In genomic region chr2:203019142-203019541, GRCh38 we compare ENCODE assay signal across 13 cellular contexts. TPM values are rescaled to one million over a fixed set of nuclear protein-coding genes. Genes with fewer than 3 reads are reported as not detected.
DNase-seq lines count a peak whose midpoint lies in the region; ATAC-seq, FAIRE-seq and TF ChIP-seq lines count a peak whose summit lies in the region.
"Had no signal": no experiment of that assay in that cellular context is flagged by ENCODE, and none has a peak within 500 bp of the region (broad histone marks: within the 10 kb centered on the region; RNA-seq: fewer than 3 reads in every experiment).

No MANE protein-coding gene starts in this region.

- TF ChIP-seq RAD21 in HepG2 (CRISPR knock-in tag; IDR thresholded peaks at IDR 0.05), result no peak

- peak overlapping the region in 1 of 3 experiments; percentile 50; a peak in 2 of 6 replicates for H3K4me3 ChIP-seq in HepG2 (replicated peaks in 1 of 3; ENCODE audit: insufficient read depth in 1 of 3, low read depth in 2 of 3, low read length in 3 of 3)
- H3K4me3 ChIP-seq in right lobe of liver, result peak overlapping the region in 1 of 3 donors; percentile 23
- H3K4me3 ChIP-seq in duodenal mucosa (ENCODE audit: low read depth in 1 of 2, low read length in 2 of 2), result peak overlapping the region; percentile 38 to 66

- peaks cover 41% of the 10 kb centered on the region for H3K4me1 Mint-ChIP-seq in nephron progenitor cell
- peaks cover 10 to 22% of the 10 kb centered on the region in 2 donors for H3K4me1 Mint-ChIP-seq in stimulated activated naive B cell treated with anti-CD40 and anti-IgM and Interleukin-4, amounts not matched to agents 10 μg/mL and 1 μg/mL and 100 μg/mL, for 72 hours
- peaks cover 25% of the 10 kb centered on the region for H3K4me1 Mint-ChIP-seq in stimulated activated memory B cell treated with anti-CD40 and anti-IgM and Interleukin-4, amounts not matched to agents 10 μg/mL and 1 μg/mL and 100 μg/mL, for 72 hours

- no peaks in the 10 kb centered on the region for H3K27me3 Mint-ChIP-seq in nephron progenitor cell (ENCODE audit: low read depth, poor library complexity)
- H3K27me3 Mint-ChIP-seq in stimulated activated naive B cell treated with anti-CD40 and anti-IgM and Interleukin-4, amounts not matched to agents 10 μg/mL and 1 μg/mL and 100 μg/mL, for 72 hours, result no peaks in the 10 kb centered on the region
- H3K27me3 Mint-ChIP-seq in stimulated activated memory B cell treated with anti-CD40 and anti-IgM and Interleukin-4, amounts not matched to agents 10 μg/mL and 1 μg/mL and 100 μg/mL, for 72 hours, result no peaks in the 10 kb centered on the region
- H3K27me3 Mint-ChIP-seq: B cell, naive B cell had no signal

- H4K20me1 ChIP-seq in HepG2 (ENCODE audit: insufficient read depth, low read length), result no peaks in the 10 kb centered on the region

- H3K4me1 ChIP-seq in HepG2 (ENCODE audit: insufficient read depth, low read length) (peaks cover 42% of the 10 kb centered on the region), right lobe of liver (peaks cover 0 to 36% (median 9%) of the 10 kb centered on the region in 4 donors), duodenal mucosa (ENCODE audit: control insufficient read depth in 1 of 2, insufficient read depth in 2 of 2, low read length in 2 of 2) (peaks cover 20 to 25% of the 10 kb centered on the region in 2 donors)

- FAIRE-seq in HepG2 (lab: Jason Lieb, UNC), result no peak

- peak overlapping the region; percentile 86 for H3K4me2 ChIP-seq in HepG2 (ENCODE audit: low read depth, low read length)

- H3K9me3 ChIP-seq in HepG2 (ENCODE audit: low read length), result no peaks in the 10 kb centered on the region
- no peaks in the 10 kb centered on the region for H3K9me3 ChIP-seq in right lobe of liver
- no peaks in the 10 kb centered on the region for H3K9me3 ChIP-seq in duodenal mucosa (ENCODE audit: control insufficient read depth in 1 of 2, low read length in 2 of 2)

- CTCF ChIA-PET in HepG2 (lab: Yijun Ruan, JAX; ENCODE audit: low intra/inter-chr PET ratio, low total read pairs), result no interaction called here

- POLR2A ChIA-PET in HepG2 (lab: Yijun Ruan, JAX), result no interaction called here

- ATAC-seq in HepG2 (no peak), right lobe of liver (no peak)
- ATAC-seq in stimulated activated naive B cell treated with anti-CD40 and anti-IgM and Interleukin-4, amounts not matched to agents 10 μg/mL and 1 μg/mL and 100 μg/mL, for 72 hours (replicated peaks), result no peak
- no peak for ATAC-seq in stimulated activated memory B cell treated with anti-CD40 and anti-IgM and Interleukin-4, amounts not matched to agents 10 μg/mL and 1 μg/mL and 100 μg/mL, for 72 hours

- DNase-seq in HepG2 (ENCODE audit: low spot score) (no peak), right lobe of liver (no peak), nephron progenitor cell (no peak), SHP77 treated with DMSO at 0.1 percent for 48 hours (lab: John Stamatoyannopoulos, UW) (no peak)
- DNase-seq in activated CD4-positive, alpha-beta T cell treated with anti-CD3 and anti-CD28 coated beads, Interleukin-2, amount 50 U/mL, for 1 hour, result no peak
- no peak for DNase-seq in stimulated activated naive B cell treated with anti-CD40 and anti-IgM and Interleukin-4, amounts not matched to agents 10 μg/mL and 1 μg/mL and 100 μg/mL, for 72 hours
- DNase-seq: cerebellar nuclear complex; H7; naive B cell; stimulated activated CD4-positive, alpha-beta T cell treated with anti-CD3 and anti-CD28 coated beads, Interleukin-4, amount 100 ng/mL, for 24 hours had no signal

- H3K27ac ChIP-seq in HepG2 (ENCODE audit: extremely low read length, insufficient read depth, low read length) (peak overlapping the region; percentile 55), right lobe of liver (peak overlapping the region in 1 of 3 donors; percentile 20), duodenal mucosa (ENCODE audit: low read depth, low read length) (no peak overlapping the region)

- no peaks in the 10 kb centered on the region; a peak in 1 of 5 replicates for H3K36me3 ChIP-seq in HepG2 (replicated peaks in 1 of 2; ENCODE audit: control insufficient read depth in 1 of 2, insufficient read depth in 2 of 2, low read length in 2 of 2)
- no peaks in the 10 kb centered on the region for H3K36me3 ChIP-seq in right lobe of liver
- no peaks in the 10 kb centered on the region for H3K36me3 ChIP-seq in duodenal mucosa (ENCODE audit: control insufficient read depth in 1 of 2, insufficient read depth in 2 of 2, low read length in 2 of 2)

- H3K9ac ChIP-seq in HepG2 (ENCODE audit: insufficient read depth, low read depth, low read length) (peak overlapping the region; percentile 56; the same call in 1 of the 2 replicates), duodenal mucosa (ENCODE audit: low read depth in 1 of 2, low read length in 2 of 2) (peak overlapping the region; percentile 42 to 44)

- H3K4me3 Mint-ChIP-seq in nephron progenitor cell, result peak overlapping the region; percentile 77
- no peak overlapping the region for H3K4me3 Mint-ChIP-seq in stimulated activated naive B cell treated with anti-CD40 and anti-IgM and Interleukin-4, amounts not matched to agents 10 μg/mL and 1 μg/mL and 100 μg/mL, for 72 hours
- H3K4me3 Mint-ChIP-seq in stimulated activated memory B cell treated with anti-CD40 and anti-IgM and Interleukin-4, amounts not matched to agents 10 μg/mL and 1 μg/mL and 100 μg/mL, for 72 hours, result no peak overlapping the region
- H3K4me3 Mint-ChIP-seq: B cell had no signal

- in situ Hi-C loops in HepG2 (cut with HindIII; ENCODE audit: extremely low pct_ligation_motif_present, low pct_unique_long_range_greater_than_20kb), result no loop called here

- intact Hi-C loops in HepG2 (cut with micrococcal nuclease; ENCODE audit: unreplicated experiment) (loop anchor here (5.0 to 10.0 kb wide), 2 partner anchors 43 to 384 kb away; partner anchors contain the start of gene FAM117B), right lobe of liver (cut with DNase I) (no loop called here)

- H3K36me3 Mint-ChIP-seq in nephron progenitor cell (ENCODE audit: low read depth), result peaks cover 6% of the 10 kb centered on the region
- peaks cover 10 to 13% of the 10 kb centered on the region in 2 donors for H3K36me3 Mint-ChIP-seq in stimulated activated naive B cell treated with anti-CD40 and anti-IgM and Interleukin-4, amounts not matched to agents 10 μg/mL and 1 μg/mL and 100 μg/mL, for 72 hours
- peaks cover 13% of the 10 kb centered on the region for H3K36me3 Mint-ChIP-seq in stimulated activated memory B cell treated with anti-CD40 and anti-IgM and Interleukin-4, amounts not matched to agents 10 μg/mL and 1 μg/mL and 100 μg/mL, for 72 hours
- H3K36me3 Mint-ChIP-seq: naive B cell had no signal

- no TSS peak for BruUV-seq in HepG2 (replicated peaks; lab: Mats Ljungman, UMichigan)

- H3K79me2 ChIP-seq in HepG2 (ENCODE audit: insufficient read depth, low read length), result peaks cover 46% of the 10 kb centered on the region

- no peak overlapping the region for H3K27ac Mint-ChIP-seq in nephron progenitor cell
- H3K27ac Mint-ChIP-seq in stimulated activated naive B cell treated with anti-CD40 and anti-IgM and Interleukin-4, amounts not matched to agents 10 μg/mL and 1 μg/mL and 100 μg/mL, for 72 hours, result no peak overlapping the region
- H3K27ac Mint-ChIP-seq in stimulated activated memory B cell treated with anti-CD40 and anti-IgM and Interleukin-4, amounts not matched to agents 10 μg/mL and 1 μg/mL and 100 μg/mL, for 72 hours, result no peak overlapping the region
- H3K27ac Mint-ChIP-seq: B cell, naive B cell had no signal

- WGBS in HepG2 (ENCODE audit: low lambda C conversion rate), result 94% methylated on average over 2 of the region's 2 CpGs
- WGBS in right lobe of liver (ENCODE audit: insufficient coverage, low coverage, low lambda C conversion rate, missing lambda C conversion rate), result 55% methylated on average over 2 of the region's 2 CpGs

- TF ChIP-seq EP300 in HepG2 (IDR thresholded peaks at IDR 0.05; ENCODE audit: low read depth in 2 of 2, low read length in 2 of 2) (no peak), HepG2 (CRISPR knock-in tag; IDR thresholded peaks at IDR 0.05; ENCODE audit: borderline replicate concordance) (no peak)

- no peaks in the 10 kb centered on the region; a peak in 1 of 5 replicates for H3K27me3 ChIP-seq in HepG2 (ENCODE audit: control insufficient read depth in 1 of 2, insufficient read depth in 2 of 2, low read length in 2 of 2)
- H3K27me3 ChIP-seq in right lobe of liver, result no peaks in the 10 kb centered on the region
- H3K27me3 ChIP-seq in duodenal mucosa (ENCODE audit: control insufficient read depth in 1 of 2, insufficient read depth in 2 of 2, low read length in 2 of 2), result no peaks in the 10 kb centered on the region

- H2AFZ ChIP-seq in HepG2 (ENCODE audit: low read length), result no peak overlapping the region

- no peak for TF ChIP-seq POLR2A in HepG2 (IDR thresholded peaks at IDR 0.05; ENCODE audit: insufficient read depth in 1 of 2, low read depth in 2 of 2, low read length in 2 of 2)
- no peak for TF ChIP-seq POLR2A in right lobe of liver (IDR thresholded peaks at IDR 0.05)

- no peak for TF ChIP-seq CTCF in HepG2 (CRISPR knock-in tag; IDR thresholded peaks at IDR 0.05)
- no peak for TF ChIP-seq CTCF in right lobe of liver (IDR thresholded peaks at IDR 0.05)
- no peak for TF ChIP-seq CTCF in nephron progenitor cell (IDR thresholded peaks at IDR 0.05)

- H3K9me3 Mint-ChIP-seq in nephron progenitor cell, result no peaks in the 10 kb centered on the region
- no peaks in the 10 kb centered on the region for H3K9me3 Mint-ChIP-seq in stimulated activated naive B cell treated with anti-CD40 and anti-IgM and Interleukin-4, amounts not matched to agents 10 μg/mL and 1 μg/mL and 100 μg/mL, for 72 hours
- H3K9me3 Mint-ChIP-seq in stimulated activated memory B cell treated with anti-CD40 and anti-IgM and Interleukin-4, amounts not matched to agents 10 μg/mL and 1 μg/mL and 100 μg/mL, for 72 hours, result no peaks in the 10 kb centered on the region
- H3K9me3 Mint-ChIP-seq: naive B cell had no signal

RNA-seq across cellular contexts. Expression of gene NBEAL1, which starts 4.5 kb away (rescaled TPM):
- 15.7 and 27.6 TPM in 2 replicates for total RNA-seq in HepG2 (2016; rRNA removed; fragmentation: Illumina TruSeq; extraction: Trizol)
- total RNA-seq in HepG2 (2016; cell fraction: cytosol; rRNA removed; fragmentation: Illumina TruSeq; extraction: Trizol; ENCODE audit: low read depth), result 13.4 and 15.5 TPM in 2 replicates
- 17.2 and 22.8 TPM in 2 replicates for total RNA-seq in HepG2 (2016; cell fraction: insoluble cytoplasmic fraction; rRNA removed; fragmentation: Illumina TruSeq; extraction: Trizol)
- total RNA-seq in HepG2 (2016; cell fraction: membrane; rRNA removed; fragmentation: Illumina TruSeq; extraction: Trizol), result 7.5 and 10.4 TPM in 2 replicates
- 35.0 and 44.5 TPM in 2 replicates for total RNA-seq in HepG2 (2016; cell fraction: nucleus; rRNA removed; fragmentation: Illumina TruSeq; extraction: Trizol)
- polyA plus RNA-seq in HepG2 (2011; rRNA removed), result 5.9 and 6.4 TPM in 2 replicates
- polyA plus RNA-seq in HepG2 (2011; cell fraction: cytosol; rRNA removed), result 2.5 and 4.2 TPM in 2 replicates
- 6.1 and 6.4 TPM in 2 replicates for polyA plus RNA-seq in HepG2 (2011; cell fraction: nucleus; rRNA removed)
- polyA plus RNA-seq in HepG2 (2012), result 7.9 and 9.3 TPM in 2 replicates
- 6.0 and 6.1 TPM in 2 replicates for polyA plus RNA-seq in HepG2 (2016; cell fraction: cytosol; fragmentation: Illumina TruSeq; extraction: Trizol; ENCODE audit: low read depth)
- 5.6 and 6.5 TPM in 2 replicates for polyA plus RNA-seq in HepG2 (2016; cell fraction: insoluble cytoplasmic fraction; fragmentation: Illumina TruSeq; extraction: Trizol; ENCODE audit: low read depth)
- polyA plus RNA-seq in HepG2 (2016; cell fraction: membrane; fragmentation: Illumina TruSeq; extraction: Trizol; ENCODE audit: low read depth), result 5.2 and 5.9 TPM in 2 replicates
- polyA plus RNA-seq in HepG2 (2016; cell fraction: nucleus; fragmentation: Illumina TruSeq; extraction: Trizol; ENCODE audit: insufficient read depth, low read depth), result 7.0 and 7.9 TPM in 2 replicates
- polyA minus RNA-seq in HepG2 (2011; rRNA and poly(A)+ RNA removed; ENCODE audit: low replicate concordance), result 11.6 and 19.1 TPM in 2 replicates
- polyA minus RNA-seq in HepG2 (2011; cell fraction: cytosol; rRNA and poly(A)+ RNA removed), result 16.7 and 25.3 TPM in 2 replicates
- 87.0 and 89.1 TPM in 2 replicates for polyA minus RNA-seq in HepG2 (2011; cell fraction: nucleus; rRNA and poly(A)+ RNA removed)
- total RNA-seq in right lobe of liver, result 10 to 100 TPM; 16.4 to 28.6 (median 21.9) TPM
